1 cellular context compared by ENCODE assay signal in the genomic region with DNA sequence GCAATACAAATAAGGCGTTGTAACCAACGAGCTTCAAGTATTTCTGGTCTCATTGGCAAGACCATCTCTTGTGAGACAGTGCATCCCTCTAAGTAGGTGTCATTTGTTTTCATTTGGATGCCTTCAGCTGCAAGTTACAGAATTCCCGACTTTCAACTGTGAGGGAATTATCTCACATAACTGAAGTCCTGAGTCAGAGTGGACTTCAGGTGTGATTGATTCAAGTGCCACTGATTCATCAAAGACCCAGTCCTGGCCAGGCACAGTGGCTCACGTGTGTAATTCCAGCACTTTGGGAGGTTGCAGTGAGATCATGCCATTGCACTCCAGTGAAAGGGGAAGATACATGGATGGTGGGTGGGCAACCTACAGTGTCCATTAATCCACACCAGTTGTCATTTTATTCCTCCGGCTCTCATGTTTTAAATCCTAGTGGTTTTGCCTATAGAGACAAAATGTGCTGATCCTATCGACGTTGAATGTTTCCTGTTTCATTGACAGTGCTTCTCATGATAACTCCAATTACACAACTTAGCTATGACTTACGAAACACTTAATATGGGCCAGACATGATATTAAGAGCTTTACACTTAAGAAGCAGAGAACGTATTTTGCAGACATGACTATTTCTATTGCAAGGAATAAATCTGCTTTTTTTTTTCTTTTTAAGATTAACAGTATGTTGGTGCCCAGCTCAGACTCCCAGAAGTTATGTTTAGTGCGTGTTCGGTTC.
TF ChIP-seq lines count a peak whose summit lies in the region.

No MANE protein-coding gene starts in this region.

TF ChIP-seq in IMR-90, 13 proteins besides CTCF, POLR2A, EP300 and RAD21:
- TF ChIP-seq CHD1 (IDR thresholded peaks at IDR 0.05; ENCODE audit: low read depth, low read length) (no peak), BHLHE40 (IDR thresholded peaks at IDR 0.05; ENCODE audit: low read depth, low read length) (peak; percentile 63), SMC3 (IDR thresholded peaks at IDR 0.05; ENCODE audit: low read depth, low read length) (no peak), RFX5 (IDR thresholded peaks at IDR 0.05; ENCODE audit: low read depth, low read length) (no peak), MAZ (IDR thresholded peaks at IDR 0.05; ENCODE audit: borderline replicate concordance, low read depth, low read length) (no peak), USF2 (IDR thresholded peaks at IDR 0.05; ENCODE audit: low read depth, low read length) (no peak), CEBPB (IDR thresholded peaks at IDR 0.05; ENCODE audit: low read depth, low read length) (0 out of 2 replicates have a peak, but pooled peaks have one; percentile 18), MAFK (IDR thresholded peaks at IDR 0.05; ENCODE audit: low read depth, low read length) (no peak), RCOR1 (IDR thresholded peaks at IDR 0.05; ENCODE audit: insufficient replicate concordance, low read length) (no peak), MXI1 (IDR thresholded peaks at IDR 0.05; ENCODE audit: borderline replicate concordance, low read depth, low read length) (no peak), FOS (IDR thresholded peaks at IDR 0.05; ENCODE audit: low read depth, low read length) (no peak), NFE2L2 (IDR thresholded peaks at IDR 0.05; ENCODE audit: low read depth, low read length) (no peak), ELK1 (IDR thresholded peaks at IDR 0.05; ENCODE audit: borderline replicate concordance, low read depth, low read length) (no peak)
